8 cellular contexts compared by ENCODE assay signal in genomic region chr3:130002666-130003598, GRCh38. TPM values are rescaled to one million over a fixed set of nuclear protein-coding genes. Genes with fewer than 3 reads are reported as not detected.
DNase-seq lines count a peak whose midpoint lies in the region; ATAC-seq and TF ChIP-seq lines count a peak whose summit lies in the region.
"Not testable (repeated sequence)": the region's sequence is repeated elsewhere in the genome, so short reads cannot be mapped to it uniquely, and the experiment has no call there.

No MANE protein-coding gene starts in this region.

- ATAC-seq in natural killer cell = peak; percentile 53 to 74 (median 68)

- DNase-seq in AG20443 (ENCODE audit: low spot score) = peak; percentile 78
- peak; percentile 45 for DNase-seq in GM23248
- peak; percentile 39 for DNase-seq in NCI-H345 (lab: John Stamatoyannopoulos, UW)
- peak; percentile 26 for DNase-seq in activated CD4-positive, CD25-positive, alpha-beta regulatory T cell treated with anti-CD3 and anti-CD28 coated beads, Interleukin-2, amount 50 U/mL, for 16 hours (ENCODE audit: low read depth, low spot score)
- peak in 1 of 2 donors; percentile 68 for DNase-seq in ascending aorta (ENCODE audit: low spot score in 2 of 2)
- peak in 37 of 42 donors; percentile 12 to 82 (median 53) for DNase-seq in head of caudate nucleus
- DNase-seq in natural killer cell = peak; percentile 75
- peak; percentile 51 for DNase-seq in stimulated activated CD8-positive, alpha-beta memory T cell treated with anti-CD3 and anti-CD28 coated beads, Interleukin-12 subunit alpha, Interleukin-12 subunit beta, amount 100 ng/mL, for 4 hours (ENCODE audit: low read depth)

- TF ChIP-seq CTCF in ascending aorta (IDR thresholded peaks at IDR 0.05) = peak; percentile 32 to 83 (median 50)
- TF ChIP-seq CTCF in natural killer cell (IDR thresholded peaks at IDR 0.05) = peak; percentile 60

- in situ Hi-C loops in GM23248 (cut with MboI) = not testable (repeated sequence)

- H3K9ac ChIP-seq in GM23248 = peak overlapping the region; percentile 62

- H3K4me1 Mint-ChIP-seq in natural killer cell = not testable (repeated sequence)

- H3K4me2 ChIP-seq in GM23248 (ENCODE audit: unreplicated experiment) = peak overlapping the region; percentile 71

- WGBS in GM23248 (ENCODE audit: low coverage in 1 of 2, low lambda C conversion rate in 2 of 2, missing lambda C conversion rate in 2 of 2), 2 experiments = 4 to 8% methylated on average over 46 to 79 of the region's 86 CpGs

- H3K4me3 Mint-ChIP-seq in natural killer cell = peak overlapping the region; percentile 70

- not testable (repeated sequence) for H3K9me2 ChIP-seq in GM23248 (ENCODE audit: insufficient read depth)

- intact Hi-C loops in ascending aorta (cut with DNase I) (loop anchor here (2.0 kb wide), 1 partner anchor 60 kb away; no protein-coding TSS in a partner anchor), natural killer cell (cut with micrococcal nuclease) (loop anchor here (5.0 kb wide), 1 partner anchor 376 kb away; no protein-coding TSS in a partner anchor)
- intact Hi-C loops in head of caudate nucleus (cut with DNase I) = not testable (repeated sequence)

- not testable (repeated sequence) for H3K9me3 ChIP-seq in GM23248 (ENCODE audit: low read depth); ascending aorta

- not testable (repeated sequence) for H3K79me2 ChIP-seq in GM23248 (ENCODE audit: insufficient read depth)

- not testable (repeated sequence) for H3K27ac Mint-ChIP-seq in natural killer cell

- not testable (repeated sequence) for H3K36me3 Mint-ChIP-seq in natural killer cell

- not testable (repeated sequence) for H3K36me3 ChIP-seq in GM23248 (ENCODE audit: low read depth); ascending aorta

- H3K27ac ChIP-seq in GM23248, ascending aorta: not testable (repeated sequence)

- peak overlapping the region; percentile 72 for H3K4me3 ChIP-seq in GM23248
- peak overlapping the region; percentile 57 to 73 for H3K4me3 ChIP-seq in ascending aorta

- H3F3A ChIP-seq in GM23248 (ENCODE audit: insufficient read depth) = not testable (repeated sequence)

- not testable (repeated sequence) for H3K9me3 Mint-ChIP-seq in natural killer cell

- not testable (repeated sequence) for H4K20me1 ChIP-seq in GM23248 (ENCODE audit: insufficient read depth)

- H3K4me1 ChIP-seq in GM23248 (ENCODE audit: insufficient read depth); ascending aorta: not testable (repeated sequence)

- H3K27me3 ChIP-seq in GM23248 (replicated peaks; ENCODE audit: insufficient read depth) = peaks cover 17% of the 10 kb centered on the region
- H3K27me3 ChIP-seq in ascending aorta = not testable (repeated sequence)

- H3K27me3 Mint-ChIP-seq in natural killer cell (ENCODE audit: low read depth in 2 of 2) = peaks cover 29 to 34% of the 10 kb centered on the region in 2 donors

- H2AFZ ChIP-seq in GM23248 = peak overlapping the region; percentile 95

RNA-seq across cellular contexts. Expression of gene TRH, which starts 28.4 kb away (rescaled TPM):
- total RNA-seq in GM23248 (2014; rRNA removed; shearing (Covaris generic)) = not detected in 2 replicates
- polyA plus RNA-seq in GM23248 (2016; fragmentation: Nextera tagmentation; extraction: Ambion mirVana) = 0.15 and 0.19 TPM in 2 replicates
- total RNA-seq in ascending aorta = not detected
- not detected for total RNA-seq in natural killer cell
